In genomic region chr11:118916842-118917388, GRCh38 we compare ENCODE assay signal across 9 cellular contexts. TPM values are rescaled to one million over a fixed set of nuclear protein-coding genes. Genes with fewer than 3 reads are reported as not detected.
DNase-seq lines count a peak whose midpoint lies in the region; FAIRE-seq and TF ChIP-seq lines count a peak whose summit lies in the region.
"Had no signal": no experiment of that assay in that cellular context is flagged by ENCODE, and none has a peak within 500 bp of the region (broad histone marks: within the 10 kb centered on the region; RNA-seq: fewer than 3 reads in every experiment).

No MANE protein-coding gene starts in this region.

- H3K27ac ChIP-seq in coronary artery: peak overlapping the region; percentile 96 to 100

- DNase-seq in AG04449 (ENCODE audit: low read depth, low spot score) (no peak), M059J (ENCODE audit: low read depth) (peak; percentile 90), coronary artery (ENCODE audit: low spot score) (peak; percentile 92), GM12891 (ENCODE audit: insufficient read length, low spot score) (no peak), HPDE6-E6E7 (ENCODE audit: extremely low spot score) (no peak), dermis blood vessel endothelial cell (no peak)
- no peak for DNase-seq in NK-92 treated with Interleukin-12 subunit alpha and Interleukin-12 subunit beta, amount 100 ng/mL, for 24 hours (lab: John Stamatoyannopoulos, UW)

- TF ChIP-seq POLR2A in GM12891 (IDR thresholded peaks at IDR 0.05; ENCODE audit: low read depth, low read length): no peak

- CTCF ChIA-PET in AG04449 (lab: Yijun Ruan, JAX): interaction anchor here (0.8 to 1.2 kb wide), 4 partner anchors 8 to 229 kb away, joined by 3 to 4 read pairs (median 4); partner anchors contain the start of gene UPK2

- H3K4me3 ChIP-seq in AG04449 (ENCODE audit: low read depth, low read length): peak overlapping the region; percentile 13
- peak overlapping the region; percentile 82 for H3K4me3 ChIP-seq in coronary artery
- H3K4me3 ChIP-seq in mucosa of stomach (ENCODE audit: low read length): no peak overlapping the region

- peak overlapping the region; percentile 42 for H3K9ac ChIP-seq in mucosa of stomach (ENCODE audit: low read length)

- no peaks in the 10 kb centered on the region for H3K36me3 ChIP-seq in mucosa of stomach (ENCODE audit: control insufficient read depth, insufficient read depth, low read length)

- no peak for FAIRE-seq in GM12891 (lab: Jason Lieb, UNC)
- FAIRE-seq: GM18507 had no signal

- peaks cover 99% of the 10 kb centered on the region for H3K4me1 ChIP-seq in mucosa of stomach (ENCODE audit: control insufficient read depth, insufficient read depth, low read length)

- no peaks in the 10 kb centered on the region for H3K9me3 ChIP-seq in mucosa of stomach (ENCODE audit: control insufficient read depth, low read length)

- TF ChIP-seq CTCF in AG04449 (IDR thresholded peaks at IDR 0.05; ENCODE audit: insufficient read depth, low read length, missing control alignments) (no peak), coronary artery (IDR thresholded peaks at IDR 0.05) (no peak)

- POLR2A ChIA-PET in AG04449 (lab: Yijun Ruan, JAX): interaction anchor here (1.2 to 1.3 kb wide), 3 partner anchors 9 to 129 kb away, joined by 3 to 11 read pairs (median 3); partner anchors contain the start of gene BCL9L

- no peaks in the 10 kb centered on the region for H3K27me3 ChIP-seq in mucosa of stomach (ENCODE audit: control insufficient read depth, insufficient read depth, low read length)

TF ChIP-seq in GM12891, 5 proteins besides CTCF, POLR2A, EP300 and RAD21:
- no peak for TF ChIP-seq SPI1 (IDR thresholded peaks at IDR 0.05; ENCODE audit: low read depth, low read length)
- no peak for TF ChIP-seq TAF1 (IDR thresholded peaks at IDR 0.05; ENCODE audit: low read depth, low read length)
- TF ChIP-seq PAX5 (IDR thresholded peaks at IDR 0.05; ENCODE audit: insufficient read depth, low read length, severe bottlenecking): no peak
- TF ChIP-seq POLR2AphosphoS5 (IDR thresholded peaks at IDR 0.05; ENCODE audit: low read depth, low read length): no peak
- no peak for TF ChIP-seq POU2F2 (IDR thresholded peaks at IDR 0.05; ENCODE audit: low read depth, low read length)

RNA-seq across cellular contexts. Expression of gene BCL9L, which starts 8.8 kb away (rescaled TPM):
- 15.9 and 27.4 TPM in 2 replicates for total RNA-seq in M059J (2014; rRNA removed; shearing (Covaris generic))
- polyA plus RNA-seq in GM12891 (2012; ENCODE audit: low read depth, missing spikeins): 5.5 TPM
- total RNA-seq in dermis blood vessel endothelial cell: 7.1 and 18.8 TPM in 2 replicates

RNA-seq across cellular contexts. Expression of gene CXCR5, which starts 33.2 kb away (rescaled TPM):
- total RNA-seq in M059J (2014; rRNA removed; shearing (Covaris generic)): not detected in 2 replicates
- polyA plus RNA-seq in GM12891 (2012; ENCODE audit: low read depth, missing spikeins): 4.4 TPM
- total RNA-seq in dermis blood vessel endothelial cell: not detected in 2 replicates

RNA-seq across cellular contexts. Expression of gene UPK2, which starts 39.2 kb away (rescaled TPM):
- not detected in 2 replicates for total RNA-seq in M059J (2014; rRNA removed; shearing (Covaris generic))
- polyA plus RNA-seq in GM12891 (2012; ENCODE audit: low read depth, missing spikeins): 1.9 TPM
- total RNA-seq in dermis blood vessel endothelial cell: not detected in 2 replicates

RNA-seq across cellular contexts. Expression of gene FOXR1, which starts 54.6 kb away (rescaled TPM):
- total RNA-seq in M059J (2014; rRNA removed; shearing (Covaris generic)): not detected in 2 replicates
- not detected for polyA plus RNA-seq in GM12891 (2012; ENCODE audit: low read depth, missing spikeins)
- total RNA-seq in dermis blood vessel endothelial cell: not detected in 2 replicates

Comparison
In these comparisons a context has a peak if more than half of its experiments do, and no peak if none do; other contexts are left out.
1. DNase-seq: peak in M059J (single experiment) and coronary artery (single experiment); none in AG04449 (single experiment), NK-92 treated with Interleukin-12 subunit alpha and Interleukin-12 subunit beta, amount 100 ng/mL, for 24 hours (single experiment), GM12891 (single experiment), HPDE6-E6E7 (single experiment) and dermis blood vessel endothelial cell (single experiment).